ENCODE assay signal across 1 cellular context in genomic region chr19:35332817-35333216, GRCh38.
TF ChIP-seq lines count a peak whose summit lies in the region.

No MANE protein-coding gene starts in this region.

TF ChIP-seq in GM12878, 131 proteins besides CTCF, POLR2A, EP300 and RAD21 (continued from another document):
- TF ChIP-seq E4F1 (IDR thresholded peaks at IDR 0.05; ENCODE audit: borderline replicate concordance, partially characterized antibody) (no peak), POLR2AphosphoS2 (IDR thresholded peaks at IDR 0.05; ENCODE audit: low read depth, low read length) (peak; percentile 84), MTA2 (IDR thresholded peaks at IDR 0.05; ENCODE audit: low read depth) (no peak), KLF5 (IDR thresholded peaks at IDR 0.05; ENCODE audit: partially characterized antibody) (peak; percentile 36), STAT1 (conservative IDR thresholded peaks at IDR 0.05) (no peak; the same call in 1 of the 2 replicates), ZBTB33 (IDR thresholded peaks at IDR 0.05) (no peak), HSF1 (IDR thresholded peaks at IDR 0.05; ENCODE audit: low read depth, low read length) (no peak), ZNF592 (IDR thresholded peaks at IDR 0.05) (no peak), MYB (IDR thresholded peaks at IDR 0.05; ENCODE audit: borderline replicate concordance, low read depth, low read length) (no peak), WRNIP1 (IDR thresholded peaks at IDR 0.05; ENCODE audit: borderline replicate concordance, low read depth, low read length) (no peak), NFYA (IDR thresholded peaks at IDR 0.05; ENCODE audit: borderline replicate concordance, low read depth, low read length) (no peak), JUNB (IDR thresholded peaks at IDR 0.05) (no peak), RAD51 (IDR thresholded peaks at IDR 0.05) (no peak), SUZ12 (IDR thresholded peaks at IDR 0.05; ENCODE audit: unreplicated experiment) (no peak), ZNF274 (IDR thresholded peaks at IDR 0.05; ENCODE audit: insufficient read depth, insufficient read length) (no peak), ATF7 (IDR thresholded peaks at IDR 0.05; ENCODE audit: low read depth) (no peak), PML (IDR thresholded peaks at IDR 0.05; ENCODE audit: low read length) (no peak), RB1 (IDR thresholded peaks at IDR 0.05; ENCODE audit: borderline replicate concordance) (no peak), JUND (IDR thresholded peaks at IDR 0.05; ENCODE audit: low read depth, low read length) (no peak), RBBP5 (conservative IDR thresholded peaks at IDR 0.05) (no peak), USF2 (IDR thresholded peaks at IDR 0.05; ENCODE audit: borderline replicate concordance, low read depth, low read length) (no peak), RUNX3 (IDR thresholded peaks at IDR 0.05; ENCODE audit: low read length) (0 out of 2 replicates have a peak, but pooled peaks have one; percentile 4), PAX5 (IDR thresholded peaks at IDR 0.05; ENCODE audit: borderline replicate concordance, low read depth, low read length) (no peak), STAT3 (IDR thresholded peaks at IDR 0.05; ENCODE audit: low read depth, low read length) (no peak), ZNF384 (IDR thresholded peaks at IDR 0.05; ENCODE audit: borderline replicate concordance, low read depth, low read length) (no peak)
- TF ChIP-seq, protein P1, sequence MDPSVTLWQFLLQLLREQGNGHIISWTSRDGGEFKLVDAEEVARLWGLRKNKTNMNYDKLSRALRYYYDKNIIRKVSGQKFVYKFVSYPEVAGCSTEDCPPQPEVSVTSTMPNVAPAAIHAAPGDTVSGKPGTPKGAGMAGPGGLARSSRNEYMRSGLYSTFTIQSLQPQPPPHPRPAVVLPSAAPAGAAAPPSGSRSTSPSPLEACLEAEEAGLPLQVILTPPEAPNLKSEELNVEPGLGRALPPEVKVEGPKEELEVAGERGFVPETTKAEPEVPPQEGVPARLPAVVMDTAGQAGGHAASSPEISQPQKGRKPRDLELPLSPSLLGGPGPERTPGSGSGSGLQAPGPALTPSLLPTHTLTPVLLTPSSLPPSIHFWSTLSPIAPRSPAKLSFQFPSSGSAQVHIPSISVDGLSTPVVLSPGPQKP (IDR thresholded peaks at IDR 0.05; ENCODE audit: low read depth, low read length): no peak
- TF ChIP-seq, protein P2, sequence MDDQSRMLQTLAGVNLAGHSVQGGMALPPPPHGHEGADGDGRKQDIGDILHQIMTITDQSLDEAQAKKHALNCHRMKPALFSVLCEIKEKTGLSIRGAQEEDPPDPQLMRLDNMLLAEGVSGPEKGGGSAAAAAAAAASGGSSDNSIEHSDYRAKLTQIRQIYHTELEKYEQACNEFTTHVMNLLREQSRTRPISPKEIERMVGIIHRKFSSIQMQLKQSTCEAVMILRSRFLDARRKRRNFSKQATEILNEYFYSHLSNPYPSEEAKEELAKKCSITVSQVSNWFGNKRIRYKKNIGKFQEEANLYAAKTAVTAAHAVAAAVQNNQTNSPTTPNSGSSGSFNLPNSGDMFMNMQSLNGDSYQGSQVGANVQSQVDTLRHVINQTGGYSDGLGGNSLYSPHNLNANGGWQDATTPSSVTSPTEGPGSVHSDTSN (IDR thresholded peaks at IDR 0.05; ENCODE audit: insufficient replicate concordance, low read depth, low read length): no peak
